14 cellular contexts compared by ENCODE assay signal in genomic region chr5:90112293-90112692, GRCh38.
"Had no signal": no experiment of that assay in that cellular context is flagged by ENCODE, and none has a peak within 500 bp of the region (broad histone marks: within the 10 kb centered on the region; RNA-seq: fewer than 3 reads in every experiment).

No MANE protein-coding gene starts in this region.

- H3K36me3 ChIP-seq: stomach had no signal

- H3K9me3 ChIP-seq: stomach, testis had no signal

- H3K4me3 ChIP-seq: stomach, testis had no signal

- H3K27me3 ChIP-seq: stomach, testis had no signal

- DNase-seq: activated B cell treated with CpG ODN at 0.5 μM for 24 hours; activated CD4-positive, alpha-beta T cell treated with anti-CD3 and anti-CD28 coated beads, Interleukin-2, amount 10 ng/mL, durations not matched to agents 7 days and 5 days; activated CD8-positive, alpha-beta memory T cell treated with anti-CD3 and anti-CD28 coated beads for 24 hours; activated gamma-delta T cell treated with Interleukin-2 at 50 U/mL for 16 hours; activated naive CD8-positive, alpha-beta T cell treated with anti-CD3 and anti-CD28 coated beads for 36 hours; cerebellar nuclear complex; hippocampal formation; kidney glomerular epithelial cell; stimulated activated CD4-positive, alpha-beta T cell treated with anti-CD3 and anti-CD28 coated beads, Interleukin-12 subunit alpha, Interleukin-12 subunit beta, amount 100 ng/mL, for 4 hours; stimulated activated CD4-positive, alpha-beta T cell treated with anti-CD3 and anti-CD28 coated beads, Interleukin-2, amount 100 ng/mL, for 24 hours; stomach; SW 1271; testis had no signal

- H3K4me1 ChIP-seq: stomach, testis had no signal

- H3K27ac ChIP-seq: stomach, testis had no signal

- FAIRE-seq: TTC549 had no signal
